ENCODE assay signal across 22 cellular contexts in the genomic region with DNA sequence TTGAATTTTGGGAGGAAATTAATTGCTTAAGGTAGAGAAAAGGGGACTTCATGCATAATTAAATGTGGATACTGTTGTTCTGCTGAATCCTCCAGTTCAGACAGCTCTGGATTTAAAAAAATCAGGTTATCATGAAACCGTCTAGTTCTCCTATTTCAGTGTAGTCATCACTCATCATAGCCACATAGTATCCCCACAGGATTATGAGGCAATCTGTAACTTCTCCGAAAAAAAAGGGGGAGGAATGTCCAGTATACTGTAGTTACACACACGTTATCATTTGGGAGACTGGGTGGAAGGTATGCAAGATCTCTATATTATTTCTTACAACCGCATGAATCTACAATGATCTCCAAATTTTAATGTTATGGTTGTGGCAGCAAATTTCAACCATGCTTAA.
A peak's percentile ranks its signal among the peaks of the same experiment; 100 is the strongest.
DNase-seq lines count a peak whose midpoint lies in the region; ATAC-seq, FAIRE-seq and TF ChIP-seq lines count a peak whose summit lies in the region.
"Had no signal": no experiment of that assay in that cellular context is flagged by ENCODE, and none has a peak within 500 bp of the region (broad histone marks: within the 10 kb centered on the region; RNA-seq: fewer than 3 reads in every experiment).

No MANE protein-coding gene starts in this region.

- H3K27ac Mint-ChIP-seq in activated T-cell treated with anti-CD3 and anti-CD28 coated beads, Interleukin-2, amount 50 U/mL, for 24 hours: no peak overlapping the region
- H3K27ac Mint-ChIP-seq: immature natural killer cell; stimulated activated naive B cell treated with anti-CD40 and anti-IgM and Interleukin-4, amounts not matched to agents 10 μg/mL and 1 μg/mL and 100 μg/mL, for 72 hours had no signal

- H3K27ac ChIP-seq in fibroblast of lung (ENCODE audit: insufficient read depth, low read length): no peak overlapping the region
- H3K27ac ChIP-seq: esophagus muscularis mucosa, lower lobe of right lung, Peyer's patch had no signal

- H3K27me3 ChIP-seq in fibroblast of lung (ENCODE audit: control insufficient read depth, insufficient read depth, low read length): no peaks in the 10 kb centered on the region
- H3K27me3 ChIP-seq: esophagus muscularis mucosa, Peyer's patch had no signal

- no peak for TF ChIP-seq POLR2A in NB4 (IDR thresholded peaks at IDR 0.05; ENCODE audit: extremely low read depth, insufficient read length)

- peak; percentile 44 for ATAC-seq in omental fat pad (ENCODE audit: low FRiP score)
- ATAC-seq: lower lobe of right lung; stimulated activated naive B cell treated with anti-CD40 and anti-IgM and Interleukin-4, amounts not matched to agents 10 μg/mL and 1 μg/mL and 100 μg/mL, for 72 hours had no signal

- H3K9me3 ChIP-seq in fibroblast of lung (ENCODE audit: control insufficient read depth, insufficient read depth, low read depth, low read length): no peaks in the 10 kb centered on the region
- H3K9me3 ChIP-seq: esophagus muscularis mucosa, lower lobe of right lung, Peyer's patch had no signal

- H3K4me3 Mint-ChIP-seq in activated T-cell treated with anti-CD3 and anti-CD28 coated beads, Interleukin-2, amount 50 U/mL, for 24 hours: no peak overlapping the region
- H3K4me3 Mint-ChIP-seq: immature natural killer cell; stimulated activated naive B cell treated with anti-CD40 and anti-IgM and Interleukin-4, amounts not matched to agents 10 μg/mL and 1 μg/mL and 100 μg/mL, for 72 hours had no signal

- no peaks in the 10 kb centered on the region for H4K20me1 ChIP-seq in fibroblast of lung (ENCODE audit: control insufficient read depth, extremely low read depth, insufficient read depth, low read length)

- no peak for DNase-seq in GM18507 (ENCODE audit: extremely low spot score, insufficient read length, low read depth)
- DNase-seq in NB4 (ENCODE audit: low read depth): peak; percentile 15
- DNase-seq in fibroblast of lung (ENCODE audit: low read depth in 2 of 2): peak; percentile 30 to 31
- no peak for DNase-seq in omental fat pad (ENCODE audit: low spot score)
- no peak for DNase-seq in activated T-cell treated with anti-CD3 and anti-CD28 coated beads, Interleukin-2, amount 50 U/mL, for 24 hours
- DNase-seq in midbrain (lab: John Stamatoyannopoulos, UW): no peak
- DNase-seq in NCI-H1092 treated with DMSO at 0.1 percent for 48 hours (lab: John Stamatoyannopoulos, UW): no peak
- DNase-seq: activated CD4-positive, alpha-beta T cell treated with anti-CD3 and anti-CD28 coated beads, Interleukin-2, amount 50 U/mL, for 4 hours; cerebellar nuclear complex; effector memory CD4-positive, alpha-beta T cell; immature natural killer cell; lower lobe of right lung; NCI-H1092; NCI-H2029; NCI-H446 treated with DMSO at 0.1 percent for 48 hours; nucleus accumbens; Peyer's patch; stimulated activated naive B cell treated with anti-CD40 and anti-IgM and Interleukin-4, amounts not matched to agents 10 μg/mL and 1 μg/mL and 100 μg/mL, for 72 hours; T-helper 2 cell had no signal

- H3K36me3 ChIP-seq in fibroblast of lung (ENCODE audit: control insufficient read depth, insufficient read depth, low read length): no peaks in the 10 kb centered on the region

- H3K9me3 Mint-ChIP-seq in activated T-cell treated with anti-CD3 and anti-CD28 coated beads, Interleukin-2, amount 50 U/mL, for 24 hours: no peaks in the 10 kb centered on the region
- H3K9me3 Mint-ChIP-seq: immature natural killer cell; stimulated activated naive B cell treated with anti-CD40 and anti-IgM and Interleukin-4, amounts not matched to agents 10 μg/mL and 1 μg/mL and 100 μg/mL, for 72 hours had no signal

- H3K79me2 ChIP-seq in fibroblast of lung (ENCODE audit: control insufficient read depth, insufficient read depth, low read length): no peaks in the 10 kb centered on the region

- no peak overlapping the region for H3K4me3 ChIP-seq in NB4 (ENCODE audit: low read depth, low read length)
- no peak overlapping the region for H3K4me3 ChIP-seq in fibroblast of lung (replicated peaks in 1 of 4; ENCODE audit: control extremely low read depth in 1 of 4, insufficient read depth in 1 of 4, low read depth in 3 of 4, low read length in 4 of 4)
- H3K4me3 ChIP-seq: esophagus muscularis mucosa, lower lobe of right lung, Peyer's patch had no signal

- no peak overlapping the region for H3K4me2 ChIP-seq in fibroblast of lung (ENCODE audit: extremely low read depth, insufficient read depth, low read length)

- H3K36me3 Mint-ChIP-seq in activated T-cell treated with anti-CD3 and anti-CD28 coated beads, Interleukin-2, amount 50 U/mL, for 24 hours (ENCODE audit: low read depth): peaks cover 55% of the 10 kb centered on the region

- TF ChIP-seq CTCF in NB4 (IDR thresholded peaks at IDR 0.05; ENCODE audit: low read depth, low read length): no peak
- TF ChIP-seq CTCF in fibroblast of lung (conservative IDR thresholded peaks at IDR 0.05 in 1 of 2, IDR thresholded peaks at IDR 0.05 in 1 of 2; ENCODE audit: low read depth in 1 of 2, low read length in 2 of 2): no peak
- no peak for TF ChIP-seq CTCF in omental fat pad (IDR thresholded peaks at IDR 0.05)

- no peak overlapping the region for H3K9ac ChIP-seq in fibroblast of lung (ENCODE audit: insufficient read depth, low read length)

- FAIRE-seq in GM18507 (lab: Jason Lieb, UNC): peak; percentile 12
- FAIRE-seq: GM12891, H54 had no signal

- no peaks in the 10 kb centered on the region for H3K4me1 ChIP-seq in fibroblast of lung (ENCODE audit: control insufficient read depth, extremely low read depth, insufficient read depth, low read length)
- H3K4me1 ChIP-seq: lower lobe of right lung had no signal

- H3K4me1 Mint-ChIP-seq in activated T-cell treated with anti-CD3 and anti-CD28 coated beads, Interleukin-2, amount 50 U/mL, for 24 hours (ENCODE audit: low read depth): no peaks in the 10 kb centered on the region
- H3K4me1 Mint-ChIP-seq: immature natural killer cell; stimulated activated naive B cell treated with anti-CD40 and anti-IgM and Interleukin-4, amounts not matched to agents 10 μg/mL and 1 μg/mL and 100 μg/mL, for 72 hours had no signal

- no peak overlapping the region for H2AFZ ChIP-seq in fibroblast of lung (ENCODE audit: low read length)

- no peaks in the 10 kb centered on the region for H3K27me3 Mint-ChIP-seq in activated T-cell treated with anti-CD3 and anti-CD28 coated beads, Interleukin-2, amount 50 U/mL, for 24 hours
- H3K27me3 Mint-ChIP-seq: stimulated activated naive B cell treated with anti-CD40 and anti-IgM and Interleukin-4, amounts not matched to agents 10 μg/mL and 1 μg/mL and 100 μg/mL, for 72 hours had no signal

Comparison
In these comparisons a context has a peak if more than half of its experiments do, and no peak if none do; other contexts are left out.
1. DNase-seq: peak in NB4 (single experiment) and fibroblast of lung (2 of 2); none in GM18507 (single experiment), omental fat pad (single experiment), activated T-cell treated with anti-CD3 and anti-CD28 coated beads, Interleukin-2, amount 50 U/mL, for 24 hours (single experiment), midbrain (single experiment) and NCI-H1092 treated with DMSO at 0.1 percent for 48 hours (single experiment).